Comparison of ENCODE assay signal across 9 cellular contexts in genomic region chr11:72240461-72241289, GRCh38. TPM values are rescaled to one million over a fixed set of nuclear protein-coding genes. Genes with fewer than 3 reads are reported as not detected.
DNase-seq lines count a peak whose midpoint lies in the region; TF ChIP-seq lines count a peak whose summit lies in the region.
"Had no signal": no experiment of that assay in that cellular context is flagged by ENCODE, and none has a peak within 500 bp of the region (broad histone marks: within the 10 kb centered on the region; RNA-seq: fewer than 3 reads in every experiment).

No MANE protein-coding gene starts in this region.

- H3K4me1 ChIP-seq in BLaER1 treated with 17β-estradiol and CSF1 and Interleukin-3, amounts not matched to agents 10 nM and 100 nM, result peaks cover 22 to 33% (median 24%) of the 10 kb centered on the region in 10 experiments

- H3K9ac ChIP-seq in BLaER1 treated with 17β-estradiol and CSF1 and Interleukin-3, amounts not matched to agents 10 nM and 100 nM, result peak overlapping the region in 5 of 11 experiments; percentile 42 to 80 (median 66); a peak in 4 of 22 replicates

- H3K4me1 Mint-ChIP-seq in IgD-negative memory B cell, result peaks cover 9 to 19% (median 17%) of the 10 kb centered on the region in 3 donors
- H3K4me1 Mint-ChIP-seq in endothelial cell (ENCODE audit: unreplicated experiment), result peaks cover 24% of the 10 kb centered on the region
- peaks cover 27% of the 10 kb centered on the region for H3K4me1 Mint-ChIP-seq in neural crest cell

- H3K27ac ChIP-seq in BLaER1 treated with 17β-estradiol and CSF1 and Interleukin-3, amounts not matched to agents 10 nM and 100 nM, result no peak overlapping the region; a peak in 1 of 22 replicates

- H3K4me3 ChIP-seq in BLaER1 treated with 17β-estradiol and CSF1 and Interleukin-3, amounts not matched to agents 10 nM and 100 nM, result peak overlapping the region; percentile 36 to 68 (median 53); a peak in 14 of 20 replicates

- TF ChIP-seq CTCF in endothelial cell (IDR thresholded peaks at IDR 0.05; ENCODE audit: unreplicated experiment), result no peak
- TF ChIP-seq CTCF in neural crest cell (conservative IDR thresholded peaks at IDR 0.05), result no peak

- H3K9me3 ChIP-seq in BLaER1 treated with 17β-estradiol and CSF1 and Interleukin-3, amounts not matched to agents 10 nM and 100 nM (replicated peaks in 1 of 11), result peaks cover 17 to 37% (median 30%) of the 10 kb centered on the region in 11 experiments
- H3K9me3 ChIP-seq: adrenal gland had no signal

- peaks cover 30 to 36% (median 32%) of the 10 kb centered on the region in 11 experiments for H3K36me3 ChIP-seq in BLaER1 treated with 17β-estradiol and CSF1 and Interleukin-3, amounts not matched to agents 10 nM and 100 nM

- H3K27ac Mint-ChIP-seq in IgD-negative memory B cell (peak overlapping the region in 1 of 3 donors; percentile 84), endothelial cell (ENCODE audit: unreplicated experiment) (no peak overlapping the region), neural crest cell (ENCODE audit: unreplicated experiment) (peak overlapping the region; percentile 71)

- H3K36me3 Mint-ChIP-seq in IgD-negative memory B cell (peaks cover 3% of the 10 kb centered on the region), endothelial cell (ENCODE audit: low read depth, unreplicated experiment) (peaks cover 3% of the 10 kb centered on the region), neural crest cell (ENCODE audit: low read depth) (peaks cover 23% of the 10 kb centered on the region)

- peak overlapping the region; percentile 82 to 95 (median 89); a peak in 21 of 22 replicates for H3K4me2 ChIP-seq in BLaER1 treated with 17β-estradiol and CSF1 and Interleukin-3, amounts not matched to agents 10 nM and 100 nM

- H3K27me3 Mint-ChIP-seq in IgD-negative memory B cell (peaks cover 46% of the 10 kb centered on the region), endothelial cell (ENCODE audit: unreplicated experiment) (peaks cover 32% of the 10 kb centered on the region), neural crest cell (ENCODE audit: low read depth) (peaks cover 51% of the 10 kb centered on the region)

- H4K20me1 ChIP-seq in BLaER1 treated with 17β-estradiol and CSF1 and Interleukin-3, amounts not matched to agents 10 nM and 100 nM, result peaks cover 31 to 59% (median 48%) of the 10 kb centered on the region in 11 experiments

- H3K4me3 Mint-ChIP-seq in IgD-negative memory B cell (peak overlapping the region; percentile 60 to 93 (median 84)), endothelial cell (ENCODE audit: unreplicated experiment) (peak overlapping the region; percentile 27), neural crest cell (peak overlapping the region; percentile 82)

- no peak for DNase-seq in endothelial cell (ENCODE audit: low spot score)
- DNase-seq in neural crest cell (ENCODE audit: low read depth, low spot score), result no peak
- DNase-seq in iPS-NIHi11 (ENCODE audit: low spot score), result no peak
- no peak for DNase-seq in NK-92 treated with Interleukin-12 subunit alpha and Interleukin-12 subunit beta, amount 100 ng/mL, for 24 hours (lab: John Stamatoyannopoulos, UW)
- DNase-seq in COR-L47 (lab: John Stamatoyannopoulos, UW), result no peak
- no peak for DNase-seq in central memory CD4-positive, alpha-beta T cell

- H3K9me3 Mint-ChIP-seq in IgD-negative memory B cell (peaks cover 0 to 3% (median 0%) of the 10 kb centered on the region in 3 donors), endothelial cell (ENCODE audit: unreplicated experiment) (no peaks in the 10 kb centered on the region), neural crest cell (no peaks in the 10 kb centered on the region)

- H3K27me3 ChIP-seq in BLaER1 treated with 17β-estradiol and CSF1 and Interleukin-3, amounts not matched to agents 10 nM and 100 nM, result peaks cover 74 to 91% (median 84%) of the 10 kb centered on the region in 11 experiments

RNA-seq across cellular contexts. Expression of gene PHOX2A, which starts 3.3 kb away (rescaled TPM):
- not detected for polyA plus RNA-seq in IgD-negative memory B cell
- total RNA-seq in endothelial cell (ENCODE audit: unreplicated experiment), result not detected
- total RNA-seq in neural crest cell, result 5.1 and 5.6 TPM in 2 replicates

RNA-seq across cellular contexts. Expression of gene INPPL1, which starts 16.1 kb away (rescaled TPM):
- polyA plus RNA-seq in IgD-negative memory B cell, result 11.7 TPM
- 168 TPM for total RNA-seq in endothelial cell (ENCODE audit: unreplicated experiment)
- 242 and 247 TPM in 2 replicates for total RNA-seq in neural crest cell

RNA-seq across cellular contexts. Expression of gene FOLR2, which starts 24.1 kb away (rescaled TPM):
- 16.1 TPM for polyA plus RNA-seq in IgD-negative memory B cell
- not detected for total RNA-seq in endothelial cell (ENCODE audit: unreplicated experiment)
- total RNA-seq in neural crest cell, result not detected in 2 replicates

RNA-seq across cellular contexts. Expression of gene FOLR1, which starts 48.7 kb away (rescaled TPM):
- not detected for polyA plus RNA-seq in IgD-negative memory B cell
- total RNA-seq in endothelial cell (ENCODE audit: unreplicated experiment), result not detected
- total RNA-seq in neural crest cell, result not detected in 2 replicates

Comparison
In these comparisons a context has a peak if more than half of its experiments do, and no peak if none do; other contexts are left out.
1. H3K4me3 Mint-ChIP-seq: peak in every context shown above with its lines; median percentile 84 in IgD-negative memory B cell; 82 in neural crest cell; 27 in endothelial cell.